ENCODE assay signal across 29 cellular contexts in the genomic region with DNA sequence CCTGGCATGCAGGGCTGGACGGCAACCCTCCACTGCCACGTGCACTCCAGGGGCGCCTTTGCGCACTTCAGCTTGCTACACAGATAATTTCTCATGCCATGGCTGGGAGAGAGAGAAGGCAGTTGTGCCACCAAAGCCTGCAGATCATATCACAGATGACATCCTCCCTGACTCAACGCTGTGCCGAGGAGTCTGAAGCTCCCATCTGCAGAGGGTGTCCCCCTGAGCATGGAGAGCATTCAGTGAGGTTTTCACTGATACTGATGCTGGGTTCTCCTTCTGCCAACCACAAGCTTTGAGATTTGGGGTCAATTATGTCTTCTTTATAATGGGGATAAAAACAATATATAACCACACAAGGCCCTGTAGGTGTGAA.
"Had no signal": no experiment of that assay in that cellular context is flagged by ENCODE, and none has a peak within 500 bp of the region (broad histone marks: within the 10 kb centered on the region; RNA-seq: fewer than 3 reads in every experiment).

No MANE protein-coding gene starts in this region.

- H3K36me3 ChIP-seq: SJCRH30, WERI-Rb-1 had no signal

- ATAC-seq: activated CD8-positive, alpha-beta memory T cell treated with anti-CD3 and anti-CD28 coated beads, Interleukin-2, amount 10 ng/mL, durations not matched to agents 7 days and 5 days; activated naive CD8-positive, alpha-beta T cell treated with anti-CD3 and anti-CD28 coated beads, Interleukin-2, amount 50 U/mL, for 24 hours had no signal

- H3K4me3 ChIP-seq: PC-9, SJCRH30, SK-N-MC had no signal

- H3K9me3 ChIP-seq: SJCRH30 had no signal

- H3K4me1 ChIP-seq: SJCRH30 had no signal

- DNase-seq: activated CD4-positive, alpha-beta memory T cell treated with anti-CD3 and anti-CD28 coated beads, Interleukin-2, amount 10 ng/mL, durations not matched to agents 7 days and 5 days; activated CD4-positive, alpha-beta T cell treated with anti-CD3 and anti-CD28 coated beads for 1 hour; activated CD4-positive, alpha-beta T cell treated with anti-CD3 and anti-CD28 coated beads for 48 hours; activated CD4-positive, CD25-positive, alpha-beta regulatory T cell; activated CD8-positive, alpha-beta memory T cell treated with anti-CD3 and anti-CD28 coated beads for 24 hours; activated CD8-positive, alpha-beta memory T cell treated with anti-CD3 and anti-CD28 coated beads, Interleukin-2, amount 10 ng/mL, durations not matched to agents 7 days and 5 days; activated CD8-positive, alpha-beta memory T cell treated with anti-CD3 and anti-CD28 coated beads, Interleukin-2, amount 50 U/mL, for 48 hours; activated effector memory CD4-positive, alpha-beta T cell treated with Interleukin-2 at 50 U/mL for 16 hours; activated naive CD4-positive, alpha-beta T cell treated with anti-CD3 and anti-CD28 coated beads, Interleukin-2, amount 10 ng/mL, durations not matched to agents 7 days and 5 days; activated naive CD8-positive, alpha-beta T cell treated with anti-CD3 and anti-CD28 coated beads, Interleukin-2, amount 50 U/mL, for 24 hours; activated T-cell treated with anti-CD3 and anti-CD28 coated beads, Interleukin-2, amount 50 U/mL, for 48 hours; anterior cingulate cortex; central memory CD4-positive, alpha-beta T cell; NCI-H1048; NCI-H1105 treated with DMSO at 0.1 percent for 48 hours; NCI-H1436 treated with DMSO at 0.1 percent for 48 hours; NCI-H1694 treated with DMSO at 0.1 percent for 48 hours; NCI-H2029; NCI-H2107; NCI-H2171; NCI-H510A; NCI-H526; NCI-H748 treated with DMSO at 0.1 percent for 48 hours; PC-9; SHP77; SJCRH30; WERI-Rb-1 had no signal

- H3K27ac ChIP-seq: KMS-11, PC-9, SJCRH30, SK-N-MC, WERI-Rb-1 had no signal

- H3K27me3 ChIP-seq: SJCRH30 had no signal
